Comparison of ENCODE assay signal across 2 cellular contexts in genomic region chr18:76467371-76468190, GRCh38.
TF ChIP-seq lines count a peak whose summit lies in the region.

No MANE protein-coding gene starts in this region.

TF ChIP-seq in SK-N-SH, 30 proteins besides CTCF, POLR2A, EP300 and RAD21 (continued from another document):
- TF ChIP-seq IRF3 (IDR thresholded peaks at IDR 0.05; ENCODE audit: low read depth, low read length), result no peak

TF ChIP-seq in SK-N-SH treated with all-trans-retinoic acid at 6 μM for 48 hours, 23 proteins besides CTCF, POLR2A, EP300 and RAD21 (continued from another document):
- TF ChIP-seq TSHZ2 (CRISPR knock-in tag; IDR thresholded peaks at IDR 0.05) (no peak), OSR1 (CRISPR knock-in tag; IDR thresholded peaks at IDR 0.05) (no peak), PPARA (CRISPR knock-in tag; IDR thresholded peaks at IDR 0.05; ENCODE audit: borderline replicate concordance) (no peak), ZFP30 (CRISPR knock-in tag; IDR thresholded peaks at IDR 0.05) (no peak), ZNF70 (CRISPR knock-in tag; IDR thresholded peaks at IDR 0.05) (no peak), ARNTL (CRISPR knock-in tag; IDR thresholded peaks at IDR 0.05; ENCODE audit: borderline replicate concordance, low read depth) (no peak), GLIS3 (CRISPR knock-in tag; IDR thresholded peaks at IDR 0.05) (no peak), ZNF565 (CRISPR knock-in tag; conservative IDR thresholded peaks at IDR 0.05; ENCODE audit: low read depth) (no peak)
